In genomic region chr12:27132118-27132517, GRCh38 we compare ENCODE assay signal across 4 cellular contexts. TPM values are rescaled to one million over a fixed set of nuclear protein-coding genes. Genes with fewer than 3 reads are reported as not detected.
"Had no signal": no experiment of that assay in that cellular context is flagged by ENCODE, and none has a peak within 500 bp of the region (broad histone marks: within the 10 kb centered on the region; RNA-seq: fewer than 3 reads in every experiment).

No MANE protein-coding gene starts in this region.

RNA-seq across cellular contexts. Expression of gene C12orf71, which starts 49.7 kb away (rescaled TPM):
- polyA plus RNA-seq: HepG2, IgD-negative memory B cell, IMR-90, K562 had no signal
